Comparison of ENCODE assay signal across 22 cellular contexts in genomic region chr4:125952631-125953030, GRCh38.
DNase-seq lines count a peak whose midpoint lies in the region; ATAC-seq lines count a peak whose summit lies in the region.
"Had no signal": no experiment of that assay in that cellular context is flagged by ENCODE, and none has a peak within 500 bp of the region (broad histone marks: within the 10 kb centered on the region; RNA-seq: fewer than 3 reads in every experiment).

No MANE protein-coding gene starts in this region.

- peak overlapping the region; percentile 95; the same call in 1 of the 2 replicates for H3K27ac ChIP-seq in SK-N-MC
- H3K27ac ChIP-seq: BLaER1 treated with 17β-estradiol and CSF1 and Interleukin-3, amounts not matched to agents 10 nM and 100 nM; C4-2B had no signal

- no peak overlapping the region for H3K9ac ChIP-seq in SK-N-MC (ENCODE audit: insufficient read length)
- H3K9ac ChIP-seq: BLaER1 treated with 17β-estradiol and CSF1 and Interleukin-3, amounts not matched to agents 10 nM and 100 nM had no signal

- DNase-seq in SK-N-MC (ENCODE audit: low read depth, low spot score) (no peak), fibroblast of gingiva (ENCODE audit: low read depth) (peak; percentile 9), NCI-H1105 (lab: John Stamatoyannopoulos, UW) (no peak), D341Med (ENCODE audit: low spot score) (no peak)
- DNase-seq: 8988T; ACHN; AML-193; Caco-2; Calu3; CD4-positive, alpha-beta T cell; CD8-positive, alpha-beta T cell; DMS 273 treated with DMSO at 0.1 percent for 48 hours; DMS153; DMS53; DMS79; DND-41; EL; GDM1 had no signal

- H3K36me3 ChIP-seq in SK-N-MC (ENCODE audit: insufficient read depth, low read length), result no peaks in the 10 kb centered on the region
- H3K36me3 ChIP-seq: BLaER1 treated with 17β-estradiol and CSF1 and Interleukin-3, amounts not matched to agents 10 nM and 100 nM had no signal

- H3K4me3 ChIP-seq in SK-N-MC, result no peak overlapping the region
- H3K4me3 ChIP-seq: BLaER1 treated with 17β-estradiol and CSF1 and Interleukin-3, amounts not matched to agents 10 nM and 100 nM; GM12878 had no signal

- H3K9me3 ChIP-seq in SK-N-MC (ENCODE audit: low read depth, low read length), result no peaks in the 10 kb centered on the region
- H3K9me3 ChIP-seq: BLaER1 treated with 17β-estradiol and CSF1 and Interleukin-3, amounts not matched to agents 10 nM and 100 nM; Caco-2 had no signal

- ATAC-seq in GM18502 (IDR thresholded peaks at IDR 0.05; ENCODE audit: poor library complexity, unreplicated experiment), result no peak
- ATAC-seq: CD8-positive, alpha-beta T cell; GM12878 had no signal
